Comparison of ENCODE assay signal across 8 cellular contexts in the genomic region with DNA sequence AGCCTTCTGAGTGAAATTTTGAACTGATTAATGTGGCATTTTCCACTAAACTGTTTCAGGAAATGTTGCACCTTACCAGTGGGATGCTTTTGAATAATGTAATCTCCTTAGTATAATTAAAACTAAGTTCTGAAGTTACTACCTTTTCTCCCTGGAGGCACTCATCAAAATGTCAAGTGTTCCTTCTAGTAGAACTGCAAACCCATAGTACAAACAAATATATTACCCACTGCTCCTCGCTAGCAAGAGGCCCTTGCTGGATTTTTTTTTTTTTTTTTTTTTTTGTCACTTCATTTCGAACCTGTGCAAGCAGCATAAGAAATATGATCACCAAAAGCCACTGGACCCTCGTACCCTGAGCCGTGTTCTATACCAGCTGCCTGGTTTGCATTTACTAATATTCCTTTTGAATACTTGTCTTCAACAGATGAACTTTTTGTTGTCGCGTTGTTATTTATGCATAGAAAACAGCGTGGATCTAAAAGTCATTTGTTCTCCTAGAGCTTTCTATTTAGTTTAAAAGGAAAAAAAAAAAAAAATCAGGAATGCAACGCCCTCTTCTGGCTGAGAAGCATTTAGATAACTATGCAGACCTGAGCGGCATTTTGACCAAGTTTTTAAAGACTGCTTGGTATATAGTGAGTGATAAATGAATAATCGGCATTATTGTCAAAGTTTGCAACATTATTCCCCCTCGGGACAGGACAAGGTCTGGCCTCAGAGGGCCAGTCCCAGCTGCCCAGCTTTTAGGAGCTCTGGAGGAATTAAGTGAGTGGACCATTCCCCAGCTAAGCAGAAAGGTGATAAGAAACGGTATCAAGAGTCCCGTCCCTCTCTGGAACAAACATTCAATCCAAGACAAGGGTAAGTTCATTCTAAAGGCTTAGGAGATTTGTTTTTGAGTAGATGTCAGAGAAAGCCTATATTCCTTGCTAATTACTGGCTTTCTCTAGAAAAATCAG.
DNase-seq lines count a peak whose midpoint lies in the region; ATAC-seq, FAIRE-seq and TF ChIP-seq lines count a peak whose summit lies in the region.

No MANE protein-coding gene starts in this region.

- H3K4me3 ChIP-seq in bronchial epithelial cell (ENCODE audit: low read depth, low read length), result no peak overlapping the region

- ATAC-seq in HG02642 (IDR thresholded peaks at IDR 0.05; ENCODE audit: poor library complexity, unreplicated experiment), result no peak

- FAIRE-seq in bronchial epithelial cell (lab: Jason Lieb, UNC), result no peak

- peak; percentile 54 for TF ChIP-seq CTCF in bronchial epithelial cell (IDR thresholded peaks at IDR 0.05; ENCODE audit: insufficient read depth, low read length, severe bottlenecking)

- no peaks in the 10 kb centered on the region for H3K27me3 ChIP-seq in bronchial epithelial cell (ENCODE audit: control insufficient read depth, insufficient read depth, low read length)

- DNase-seq in ELR (ENCODE audit: low read depth) (peak; percentile 56), M059J (ENCODE audit: low read depth) (peak; percentile 38), bronchial epithelial cell (ENCODE audit: low read depth) (peak; percentile 59), myocyte (ENCODE audit: low read depth) (peak; percentile 28), hepatic stellate cell (ENCODE audit: low spot score) (no peak), iPS-NIHi11 (ENCODE audit: low spot score) (no peak), NCI-H2107 (lab: John Stamatoyannopoulos, UW) (no peak)

- no peaks in the 10 kb centered on the region for H3K36me3 ChIP-seq in bronchial epithelial cell (ENCODE audit: control insufficient read depth, insufficient read depth, low read length)

Comparison
In these comparisons a context has a peak if more than half of its experiments do, and no peak if none do; other contexts are left out.
1. DNase-seq: peak in ELR (single experiment), M059J (single experiment), bronchial epithelial cell (single experiment) and myocyte (single experiment); none in hepatic stellate cell (single experiment), iPS-NIHi11 (single experiment) and NCI-H2107 (single experiment).